Comparison of ENCODE assay signal across 9 cellular contexts in genomic region chr1:174160603-174161002, GRCh38. TPM values are rescaled to one million over a fixed set of nuclear protein-coding genes. Genes with fewer than 3 reads are reported as not detected.
DNase-seq lines count a peak whose midpoint lies in the region; ATAC-seq, FAIRE-seq and TF ChIP-seq lines count a peak whose summit lies in the region.
"Had no signal": no experiment of that assay in that cellular context is flagged by ENCODE, and none has a peak within 500 bp of the region (broad histone marks: within the 10 kb centered on the region; RNA-seq: fewer than 3 reads in every experiment).

No MANE protein-coding gene starts in this region.

- H3K27me3 Mint-ChIP-seq in activated CD4-positive, alpha-beta T cell treated with anti-CD3 and anti-CD28 coated beads for 36 hours = no peaks in the 10 kb centered on the region

- H3K9ac ChIP-seq in keratinocyte (ENCODE audit: control insufficient read depth, extremely low read depth, insufficient read depth, low read length) = peak overlapping the region; percentile 86
- H3K9ac ChIP-seq in subcutaneous abdominal adipose tissue (ENCODE audit: low read length in 5 of 5) = peak overlapping the region in 3 of 5 donors; percentile 48 to 89 (median 88)

- H3K4me1 Mint-ChIP-seq in activated CD4-positive, alpha-beta T cell treated with anti-CD3 and anti-CD28 coated beads for 36 hours = peaks cover 61% of the 10 kb centered on the region

- ATAC-seq in activated CD4-positive, alpha-beta T cell treated with anti-CD3 and anti-CD28 coated beads for 36 hours = no peak
- no peak for ATAC-seq in activated naive CD4-positive, alpha-beta T cell treated with anti-CD3 and anti-CD28 coated beads, Interleukin-2, amount 50 U/mL, for 72 hours
- ATAC-seq in GM21381 (IDR thresholded peaks at IDR 0.05; ENCODE audit: unreplicated experiment) = no peak

- no peak for DNase-seq in activated CD4-positive, alpha-beta T cell treated with anti-CD3 and anti-CD28 coated beads for 36 hours
- DNase-seq in activated CD4-positive, alpha-beta T cell treated with anti-CD3 and anti-CD28 coated beads for 48 hours = no peak
- DNase-seq in activated naive CD4-positive, alpha-beta T cell treated with anti-CD3 and anti-CD28 coated beads, Interleukin-2, amount 50 U/mL, for 72 hours (ENCODE audit: low spot score in 2 of 2) = no peak
- DNase-seq in keratinocyte (ENCODE audit: low read depth, low spot score) = no peak
- no peak for DNase-seq in NOMO-1 (lab: John Stamatoyannopoulos, UW; ENCODE audit: unreplicated experiment in 2 of 2)
- DNase-seq in GM19240 (ENCODE audit: insufficient read length, low spot score) = no peak
- DNase-seq: midbrain had no signal

- H2AFZ ChIP-seq in keratinocyte (ENCODE audit: control insufficient read depth, low read length) = no peak overlapping the region

- POLR2A ChIA-PET in activated CD4-positive, alpha-beta T cell treated with anti-CD3 and anti-CD28 coated beads for 36 hours (lab: Charles Lee) = interaction anchor here (0.6 to 1.3 kb wide), 2 partner anchors 14 to 41 kb away, joined by 3 to 6 read pairs; no protein-coding TSS in a partner anchor

- peak overlapping the region; percentile 72 for H3K27ac ChIP-seq in keratinocyte (ENCODE audit: control insufficient read depth, insufficient read depth, low read length)
- H3K27ac ChIP-seq in subcutaneous abdominal adipose tissue (ENCODE audit: low read depth, low read length) = no peak overlapping the region

- H3K27me3 ChIP-seq in keratinocyte (ENCODE audit: control insufficient read depth, extremely low read depth, insufficient read depth, low read length) (no peaks in the 10 kb centered on the region), subcutaneous abdominal adipose tissue (ENCODE audit: control insufficient read depth in 5 of 5, insufficient read depth in 4 of 5, low read length in 5 of 5) (no peaks in the 10 kb centered on the region)

- H3K4me3 ChIP-seq in keratinocyte (ENCODE audit: control insufficient read depth in 2 of 3, extremely low read depth in 1 of 3, insufficient read depth in 2 of 3, low read depth in 1 of 3, low read length in 3 of 3) (peak overlapping the region; percentile 48 to 98 (median 74)), subcutaneous abdominal adipose tissue (ENCODE audit: low read depth in 1 of 5, low read length in 5 of 5) (peak overlapping the region; percentile 84 to 91 (median 88))

- intact Hi-C loops in activated CD4-positive, alpha-beta T cell treated with anti-CD3 and anti-CD28 coated beads for 36 hours (cut with DNase I, micrococcal nuclease) = no loop called here

- no peaks in the 10 kb centered on the region for H3K9me1 ChIP-seq in keratinocyte (ENCODE audit: control insufficient read depth, extremely low read depth, insufficient read depth, low read length)

- no peak for TF ChIP-seq CTCF in keratinocyte (optimal IDR thresholded peaks at IDR 0.05 in 1 of 3, IDR thresholded peaks at IDR 0.05 in 1 of 3, conservative IDR thresholded peaks at IDR 0.05 in 1 of 3; ENCODE audit: extremely low read depth in 1 of 3, insufficient read depth in 2 of 3, low read length in 3 of 3)

- no peak for FAIRE-seq in keratinocyte (lab: Jason Lieb, UNC)

- H3K9me3 ChIP-seq in keratinocyte (ENCODE audit: control insufficient read depth, low read depth, low read length) (no peaks in the 10 kb centered on the region), subcutaneous abdominal adipose tissue (ENCODE audit: control insufficient read depth in 5 of 5, low read length in 5 of 5) (no peaks in the 10 kb centered on the region)

- CTCF ChIA-PET in activated CD4-positive, alpha-beta T cell treated with anti-CD3 and anti-CD28 coated beads for 36 hours (lab: Charles Lee) = interaction anchor here (1.2 kb wide), 1 partner anchor 8 kb away, joined by 3 read pairs; no protein-coding TSS in a partner anchor

- peaks cover 2% of the 10 kb centered on the region for H3K36me3 Mint-ChIP-seq in activated CD4-positive, alpha-beta T cell treated with anti-CD3 and anti-CD28 coated beads for 36 hours (ENCODE audit: low read depth)
- H3K36me3 Mint-ChIP-seq in activated naive CD4-positive, alpha-beta T cell treated with anti-CD3 and anti-CD28 coated beads, Interleukin-2, amount 50 U/mL, for 72 hours = peaks cover 0 to 13% of the 10 kb centered on the region in 2 donors

- H4K20me1 ChIP-seq in keratinocyte (ENCODE audit: control insufficient read depth, extremely low read depth, insufficient read depth, low read length) = no peaks in the 10 kb centered on the region

- dilution Hi-C loops in keratinocyte (cut with MboI; ENCODE audit: extremely low pct_ligation_motif_present, low sequenced_read_pairs) = no loop called here

- H3K4me1 ChIP-seq in keratinocyte (ENCODE audit: control insufficient read depth, extremely low read depth, insufficient read depth, low read length) (peaks cover 24% of the 10 kb centered on the region), subcutaneous abdominal adipose tissue (ENCODE audit: control insufficient read depth in 5 of 5, insufficient read depth in 5 of 5, low read length in 5 of 5) (peaks cover 1 to 21% (median 14%) of the 10 kb centered on the region in 5 donors)

- H3K9me3 Mint-ChIP-seq in activated CD4-positive, alpha-beta T cell treated with anti-CD3 and anti-CD28 coated beads for 36 hours (ENCODE audit: low read depth) = no peaks in the 10 kb centered on the region
- H3K9me3 Mint-ChIP-seq in activated naive CD4-positive, alpha-beta T cell treated with anti-CD3 and anti-CD28 coated beads, Interleukin-2, amount 50 U/mL, for 72 hours = no peaks in the 10 kb centered on the region

- peak overlapping the region; percentile 93 for H3K4me3 Mint-ChIP-seq in activated CD4-positive, alpha-beta T cell treated with anti-CD3 and anti-CD28 coated beads for 36 hours

- no peaks in the 10 kb centered on the region for H3K36me3 ChIP-seq in keratinocyte (ENCODE audit: control insufficient read depth in 2 of 2, extremely low read depth in 1 of 2, insufficient read depth in 2 of 2, low read length in 2 of 2)
- H3K36me3 ChIP-seq in subcutaneous abdominal adipose tissue (ENCODE audit: control insufficient read depth in 5 of 5, insufficient read depth in 5 of 5, low read length in 5 of 5) = no peaks in the 10 kb centered on the region

- H3K4me2 ChIP-seq in keratinocyte (ENCODE audit: control insufficient read depth, extremely low read depth, insufficient read depth, low read depth, low read length) = peak overlapping the region; percentile 96

- peaks cover 33% of the 10 kb centered on the region for H3K79me2 ChIP-seq in keratinocyte (ENCODE audit: control insufficient read depth, insufficient read depth, low read length)

- peak overlapping the region; percentile 92 for H3K27ac Mint-ChIP-seq in activated CD4-positive, alpha-beta T cell treated with anti-CD3 and anti-CD28 coated beads for 36 hours
- peak overlapping the region; percentile 94 to 96 for H3K27ac Mint-ChIP-seq in activated naive CD4-positive, alpha-beta T cell treated with anti-CD3 and anti-CD28 coated beads, Interleukin-2, amount 50 U/mL, for 72 hours

RNA-seq across cellular contexts. Expression of gene RABGAP1L, which starts 1.3 kb away (rescaled TPM):
- 10 to 100 TPM; 22.6 to 29.9 TPM for total RNA-seq in activated CD4-positive, alpha-beta T cell treated with anti-CD3 and anti-CD28 coated beads for 36 hours
- 10 to 100 TPM; 24.0 to 26.8 TPM for total RNA-seq in activated naive CD4-positive, alpha-beta T cell treated with anti-CD3 and anti-CD28 coated beads, Interleukin-2, amount 50 U/mL, for 72 hours
- 19.9 to 24.2 TPM (median 21.3 TPM) in 3 replicates for polyA plus RNA-seq in keratinocyte
- polyA plus RNA-seq in keratinocyte (2011; ENCODE audit: low read depth) = 13.7 TPM
- 18.9 and 26.4 TPM in 2 replicates for polyA plus RNA-seq in keratinocyte (2011; cell fraction: cytosol; rRNA removed)
- polyA plus RNA-seq in keratinocyte (2011; cell fraction: nucleus; rRNA removed) = 36.3 and 40.6 TPM in 2 replicates
- polyA plus RNA-seq in keratinocyte (2012; ENCODE audit: low replicate concordance) = 9.1 and 18.0 TPM in 2 replicates
- polyA minus RNA-seq in keratinocyte = 23.7 to 86.1 TPM (median 54.4 TPM) in 3 replicates
- 28.4 TPM for polyA minus RNA-seq in keratinocyte (2011; cell fraction: cytosol; rRNA and poly(A)+ RNA removed)
- 56.1 and 133 TPM in 2 replicates for polyA minus RNA-seq in keratinocyte (2011; cell fraction: nucleus; rRNA and poly(A)+ RNA removed)
